Comparison of ENCODE assay signal across 26 cellular contexts in genomic region chr12:41893491-41893890, GRCh38.
"Had no signal": no experiment of that assay in that cellular context is flagged by ENCODE, and none has a peak within 500 bp of the region (broad histone marks: within the 10 kb centered on the region; RNA-seq: fewer than 3 reads in every experiment).

No MANE protein-coding gene starts in this region.

- H3K9me3 ChIP-seq: esophagus squamous epithelium, gastrocnemius medialis, mucosa of descending colon had no signal

- H3K4me1 ChIP-seq: esophagus squamous epithelium, gastrocnemius medialis, heart right ventricle, left ventricle myocardium inferior, lower lobe of right lung had no signal

- DNase-seq: effector CD8-positive, alpha-beta T cell; effector memory CD8-positive, alpha-beta T cell; endodermal cell; erythroblast; esophagus squamous epithelium; foreskin fibroblast; foreskin melanocyte; gastrocnemius medialis; glutamatergic neuron; head of caudate nucleus; heart right ventricle; hippocampal formation; left cardiac atrium; left ventricle myocardium inferior; lower lobe of right lung; mesenchymal stem cell; mucosa of descending colon; naive B cell; naive thymus-derived CD8-positive, alpha-beta T cell had no signal

- H3K27me3 ChIP-seq: esophagus squamous epithelium, gastrocnemius medialis, heart right ventricle had no signal

- H3K4me3 ChIP-seq: coronary artery, esophagus squamous epithelium, gastrocnemius medialis, heart right ventricle, left ventricle myocardium inferior, lower lobe of right lung, mucosa of descending colon had no signal

- H3K36me3 ChIP-seq: esophagus squamous epithelium, gastrocnemius medialis, heart right ventricle, left ventricle myocardium inferior, lower lobe of right lung had no signal

- H3K27ac ChIP-seq: coronary artery, epithelial cell of prostate, esophagus squamous epithelium, gastrocnemius medialis, heart right ventricle, left ventricle myocardium inferior, lower lobe of right lung had no signal

- ATAC-seq: effector memory CD8-positive, alpha-beta T cell; esophagus mucosa; gastrocnemius medialis; heart right ventricle; left cardiac atrium; lower lobe of right lung; mucosa of descending colon; naive thymus-derived CD8-positive, alpha-beta T cell had no signal

- FAIRE-seq: colon, endometrium, islet of Langerhans, keratinocyte had no signal
